8 cellular contexts compared by ENCODE assay signal in the genomic region with DNA sequence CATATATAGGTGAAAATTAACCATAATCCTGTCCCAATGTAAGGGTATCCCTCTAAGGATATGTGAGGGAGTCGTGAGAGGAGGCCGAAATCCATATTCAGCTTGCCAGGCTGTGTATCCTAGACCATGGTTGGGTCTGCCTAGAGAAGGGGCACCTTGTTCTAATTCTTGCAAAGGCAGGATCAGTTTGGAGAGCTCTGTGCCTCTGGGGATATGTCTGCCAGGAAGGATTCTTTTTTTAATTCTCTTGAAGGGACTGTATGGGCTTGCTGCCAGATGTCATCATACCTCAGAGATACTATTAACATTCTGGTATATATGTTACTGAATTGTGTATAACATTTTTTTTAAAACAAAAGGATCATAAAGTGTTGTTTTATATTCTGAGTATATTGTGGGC. TPM values are rescaled to one million over a fixed set of nuclear protein-coding genes. Genes with fewer than 3 reads are reported as not detected.
DNase-seq lines count a peak whose midpoint lies in the region; ATAC-seq and TF ChIP-seq lines count a peak whose summit lies in the region.

No MANE protein-coding gene starts in this region.

- peaks cover 13% of the 10 kb centered on the region for H3K27me3 Mint-ChIP-seq in GM23338 (ENCODE audit: insufficient read depth, low read depth, poor library complexity)
- no peaks in the 10 kb centered on the region for H3K27me3 Mint-ChIP-seq in activated CD8-positive, alpha-beta T cell treated with anti-CD3 and anti-CD28 coated beads, Interleukin-2, amount 10 ng/mL, durations not matched to agents 7 days and 5 days (ENCODE audit: low read depth)

- TF ChIP-seq POLR2A in uterus (IDR thresholded peaks at IDR 0.05) = no peak

- H3K4me3 Mint-ChIP-seq in GM23338 = peak overlapping the region; percentile 92
- peak overlapping the region; percentile 93 for H3K4me3 Mint-ChIP-seq in activated CD8-positive, alpha-beta T cell treated with anti-CD3 and anti-CD28 coated beads, Interleukin-2, amount 10 ng/mL, durations not matched to agents 7 days and 5 days

- intact Hi-C loops in uterus (cut with DNase I; ENCODE audit: low total_unique reads) = no loop called here

- peaks cover 54% of the 10 kb centered on the region for H4K20me1 ChIP-seq in GM23338 (replicated peaks; ENCODE audit: insufficient read depth)

- no peaks in the 10 kb centered on the region for H3K9me2 ChIP-seq in GM23338 (ENCODE audit: insufficient read depth)

- no peak overlapping the region for H3K9ac ChIP-seq in iPS-15b (ENCODE audit: low read depth, low read length)

- H2AFZ ChIP-seq in GM23338 = no peak overlapping the region

- H3K4me1 Mint-ChIP-seq in GM23338 = peaks cover 35% of the 10 kb centered on the region
- peaks cover 55% of the 10 kb centered on the region for H3K4me1 Mint-ChIP-seq in activated CD8-positive, alpha-beta T cell treated with anti-CD3 and anti-CD28 coated beads, Interleukin-2, amount 10 ng/mL, durations not matched to agents 7 days and 5 days (ENCODE audit: low read depth)

- H3F3A ChIP-seq in GM23338 (replicated peaks; ENCODE audit: low read depth) = no peaks in the 10 kb centered on the region

- no peaks in the 10 kb centered on the region for H3K9me3 Mint-ChIP-seq in GM23338
- no peaks in the 10 kb centered on the region for H3K9me3 Mint-ChIP-seq in activated CD8-positive, alpha-beta T cell treated with anti-CD3 and anti-CD28 coated beads, Interleukin-2, amount 10 ng/mL, durations not matched to agents 7 days and 5 days (ENCODE audit: insufficient read depth)

- H3K36me3 ChIP-seq in GM23338 (ENCODE audit: insufficient read depth) (peaks cover 8% of the 10 kb centered on the region; the same call in 1 of the 2 replicates), iPS-15b (ENCODE audit: control insufficient read depth, insufficient read depth, low read length) (no peaks in the 10 kb centered on the region), uterus (no peaks in the 10 kb centered on the region)

- peaks cover 18% of the 10 kb centered on the region for H3K4me1 ChIP-seq in GM23338 (ENCODE audit: insufficient read depth)
- H3K4me1 ChIP-seq in iPS-15b (ENCODE audit: control insufficient read depth, insufficient read depth, low read length) = peaks cover 5% of the 10 kb centered on the region
- H3K4me1 ChIP-seq in uterus = no peaks in the 10 kb centered on the region

- no peak for TF ChIP-seq CTCF in AG10803 (conservative IDR thresholded peaks at IDR 0.05; ENCODE audit: low read length)
- no peak for TF ChIP-seq CTCF in GM23338 (conservative IDR thresholded peaks at IDR 0.05; ENCODE audit: low read depth in 2 of 2)
- no peak for TF ChIP-seq CTCF in uterus (IDR thresholded peaks at IDR 0.05)
- no peak for TF ChIP-seq CTCF in RWPE1 (conservative IDR thresholded peaks at IDR 0.05; ENCODE audit: low read depth)

- DNase-seq in AG10803 (ENCODE audit: low read depth) = peak; percentile 47
- DNase-seq in GM23338 (ENCODE audit: low spot score) = no peak
- no peak for DNase-seq in activated CD8-positive, alpha-beta T cell treated with anti-CD3 and anti-CD28 coated beads, Interleukin-2, amount 10 ng/mL, durations not matched to agents 7 days and 5 days
- no peak for DNase-seq in uterus
- no peak for DNase-seq in RWPE1 (ENCODE audit: low spot score)
- DNase-seq in HEK293T (ENCODE audit: extremely low spot score) = no peak

- ATAC-seq in GM23338 = no peak
- no peak for ATAC-seq in activated CD8-positive, alpha-beta T cell treated with anti-CD3 and anti-CD28 coated beads, Interleukin-2, amount 10 ng/mL, durations not matched to agents 7 days and 5 days
- ATAC-seq in HG03571 (IDR thresholded peaks at IDR 0.05; ENCODE audit: unreplicated experiment) = no peak

- H3K79me2 ChIP-seq in GM23338 (replicated peaks; ENCODE audit: insufficient read depth) = peaks cover 67% of the 10 kb centered on the region

- no peak overlapping the region for H3K27ac Mint-ChIP-seq in GM23338
- H3K27ac Mint-ChIP-seq in activated CD8-positive, alpha-beta T cell treated with anti-CD3 and anti-CD28 coated beads, Interleukin-2, amount 10 ng/mL, durations not matched to agents 7 days and 5 days = no peak overlapping the region

- POLR2A ChIA-PET in activated CD8-positive, alpha-beta T cell treated with anti-CD3 and anti-CD28 coated beads, Interleukin-2, amount 10 ng/mL, durations not matched to agents 7 days and 5 days (lab: Charles Lee) = no interaction called here
- POLR2A ChIA-PET in RWPE1 (lab: Yijun Ruan, JAX; ENCODE audit: low non-redundant PET) = interaction anchor here (1.3 kb wide), 1 partner anchor 115 kb away, joined by 3 read pairs; the partner anchor contains the start of gene GRK7
- POLR2A ChIA-PET in HEK293T (lab: Yijun Ruan, JAX) = interaction anchor here (0.5 kb wide), 1 partner anchor 139 kb away, joined by 3 read pairs; no protein-coding TSS in a partner anchor

- H3K27me3 ChIP-seq in GM23338 (ENCODE audit: insufficient read depth) (no peaks in the 10 kb centered on the region), iPS-15b (ENCODE audit: control insufficient read depth, insufficient read depth, low read length) (no peaks in the 10 kb centered on the region), uterus (no peaks in the 10 kb centered on the region)

- H3K27ac ChIP-seq in GM23338 (ENCODE audit: low read depth) (no peak overlapping the region), uterus (peak overlapping the region in 1 of 2 donors; percentile 100), RWPE1 (no peak overlapping the region)

- CTCF ChIA-PET in activated CD8-positive, alpha-beta T cell treated with anti-CD3 and anti-CD28 coated beads, Interleukin-2, amount 10 ng/mL, durations not matched to agents 7 days and 5 days (lab: Charles Lee) = interaction anchor here (1.2 to 1.9 kb wide), 4 partner anchors 10 to 419 kb away, joined by 3 to 9 read pairs (median 6); partner anchors contain the start of gene RNF7
- CTCF ChIA-PET in RWPE1 (lab: Yijun Ruan, JAX) (interaction anchor here (1.5 kb wide), 1 partner anchor 96 kb away, joined by 3 read pairs; no protein-coding TSS in a partner anchor), HEK293T (lab: Yijun Ruan, JAX) (interaction anchor here (0.6 kb wide), 1 partner anchor 151 kb away, joined by 4 read pairs; no protein-coding TSS in a partner anchor)

- H3K36me3 Mint-ChIP-seq in GM23338 (ENCODE audit: low read depth) = peaks cover 14% of the 10 kb centered on the region
- H3K36me3 Mint-ChIP-seq in activated CD8-positive, alpha-beta T cell treated with anti-CD3 and anti-CD28 coated beads, Interleukin-2, amount 10 ng/mL, durations not matched to agents 7 days and 5 days (ENCODE audit: low read depth) = peaks cover 33% of the 10 kb centered on the region

- no peaks in the 10 kb centered on the region for H3K9me3 ChIP-seq in iPS-15b (ENCODE audit: control insufficient read depth, insufficient read depth, low read length)
- no peaks in the 10 kb centered on the region for H3K9me3 ChIP-seq in uterus

- peak overlapping the region; percentile 89 for H3K4me2 ChIP-seq in GM23338

- no peak overlapping the region; the same call in none of the 2 replicates for H3K4me3 ChIP-seq in AG10803 (ENCODE audit: low read length)
- peak overlapping the region; percentile 71 for H3K4me3 ChIP-seq in GM23338
- peak overlapping the region; percentile 86 for H3K4me3 ChIP-seq in iPS-15b (ENCODE audit: low read depth, low read length)
- no peak overlapping the region for H3K4me3 ChIP-seq in uterus

TF ChIP-seq in GM23338, 12 proteins besides CTCF, POLR2A, EP300 and RAD21:
- no peak for TF ChIP-seq EZH2phosphoT487 (IDR thresholded peaks at IDR 0.05; ENCODE audit: unreplicated experiment)
- TF ChIP-seq POLR2AphosphoS5 (IDR thresholded peaks at IDR 0.05; ENCODE audit: low read depth) = no peak
- TF ChIP-seq EZH2 (IDR thresholded peaks at IDR 0.05; ENCODE audit: low read depth, unreplicated experiment) = no peak
- no peak for TF ChIP-seq ZNF114 (CRISPR knock-in tag; IDR thresholded peaks at IDR 0.05)
- TF ChIP-seq ETS1 (IDR thresholded peaks at IDR 0.05) = no peak
- TF ChIP-seq JUNB (IDR thresholded peaks at IDR 0.05; ENCODE audit: unreplicated experiment) = no peak

TF ChIP-seq in HEK293T, 16 proteins besides CTCF, POLR2A, EP300 and RAD21:
- TF ChIP-seq FOXM1 (IDR thresholded peaks at IDR 0.05; ENCODE audit: borderline replicate concordance) (no peak), L3MBTL2 (conservative IDR thresholded peaks at IDR 0.05) (no peak), NFRKB (IDR thresholded peaks at IDR 0.05) (no peak), ZNF384 (IDR thresholded peaks at IDR 0.05) (no peak), SP1 (IDR thresholded peaks at IDR 0.05) (no peak), HDGF (IDR thresholded peaks at IDR 0.05; ENCODE audit: borderline replicate concordance) (no peak), FOXK2 (IDR thresholded peaks at IDR 0.05) (no peak), SUZ12 (IDR thresholded peaks at IDR 0.05) (no peak), CTBP1 (IDR thresholded peaks at IDR 0.05; ENCODE audit: borderline replicate concordance) (no peak), FOXA1 (IDR thresholded peaks at IDR 0.05) (no peak), ARNT (IDR thresholded peaks at IDR 0.05) (no peak)

RNA-seq across cellular contexts. Expression of gene ATP1B3, which starts 2.4 kb away (rescaled TPM):
- 135 and 165 TPM in 2 replicates for total RNA-seq in GM23338 (2014; rRNA removed; shearing (Covaris generic))
- 275 and 315 TPM in 2 replicates for polyA plus RNA-seq in GM23338 (2016; fragmentation: Nextera tagmentation; extraction: Ambion mirVana)
- 100 to 1,000 TPM; 108 to 122 TPM for total RNA-seq in activated CD8-positive, alpha-beta T cell treated with anti-CD3 and anti-CD28 coated beads, Interleukin-2, amount 10 ng/mL, durations not matched to agents 7 days and 5 days
- 10 to 100 TPM; 33.3 to 98.4 (median 40.3) TPM for total RNA-seq in uterus

Comparison
In these comparisons a context has a peak if more than half of its experiments do, and no peak if none do; other contexts are left out.
1. H3K4me3 ChIP-seq: peak in GM23338 (single experiment) and iPS-15b (single experiment); none in AG10803 (single experiment) and uterus (0 of 2).